34 cellular contexts compared by ENCODE assay signal in genomic region chr1:108140177-108140576, GRCh38.
"Had no signal": no experiment of that assay in that cellular context is flagged by ENCODE, and none has a peak within 500 bp of the region (broad histone marks: within the 10 kb centered on the region; RNA-seq: fewer than 3 reads in every experiment).

No MANE protein-coding gene starts in this region.

- H3K9me3 Mint-ChIP-seq: effector memory CD8-positive, alpha-beta T cell; neural crest cell; stimulated activated naive CD8-positive, alpha-beta T cell treated with anti-CD3 and anti-CD28 coated beads, Interleukin-15, amount 100 ng/mL, for 72 hours had no signal

- H3K36me3 ChIP-seq: colonic mucosa had no signal

- FAIRE-seq: endothelial cell of umbilical vein had no signal

- H3K27ac ChIP-seq: adrenal gland, body of pancreas, colonic mucosa, dorsolateral prefrontal cortex, left lung, lower lobe of right lung, right atrium auricular region, vagina had no signal

- H3K27me3 Mint-ChIP-seq: activated naive CD8-positive, alpha-beta T cell treated with anti-CD3 and anti-CD28 coated beads for 36 hours; effector memory CD8-positive, alpha-beta T cell; naive thymus-derived CD8-positive, alpha-beta T cell; stimulated activated memory B cell treated with anti-CD40 and anti-IgM and Interleukin-4, amounts not matched to agents 10 μg/mL and 1 μg/mL and 100 μg/mL, for 72 hours; stimulated activated naive CD8-positive, alpha-beta T cell treated with anti-CD3 and anti-CD28 coated beads, Interleukin-15, amount 100 ng/mL, for 72 hours; type B pancreatic cell had no signal

- H3K4me3 Mint-ChIP-seq: activated naive CD4-positive, alpha-beta T cell treated with anti-CD3 and anti-CD28 coated beads for 36 hours; activated naive CD8-positive, alpha-beta T cell treated with anti-CD3 and anti-CD28 coated beads for 36 hours; activated T-helper 1 cell treated with anti-CD3 and anti-CD28 coated beads, Interleukin-12 subunit alpha, Interleukin-12 subunit beta, Interleukin-2, Interleukin-4 antibody, amounts not matched to agents 30 ng/mL and 10 ng/mL and 1 ng/mL, durations not matched to agents 14 hours and 24 hours and 36 hours; effector memory CD8-positive, alpha-beta T cell; naive thymus-derived CD8-positive, alpha-beta T cell; neural crest cell; stimulated activated memory B cell treated with anti-CD40 and anti-IgM and Interleukin-4, amounts not matched to agents 10 μg/mL and 1 μg/mL and 100 μg/mL, for 72 hours; stimulated activated naive CD8-positive, alpha-beta T cell treated with anti-CD3 and anti-CD28 coated beads, Interleukin-15, amount 100 ng/mL, for 72 hours; type B pancreatic cell had no signal

- H3K4me1 ChIP-seq: body of pancreas, colonic mucosa, lower lobe of right lung, right atrium auricular region, vagina had no signal

- DNase-seq: activated CD4-positive, alpha-beta T cell treated with anti-CD3 and anti-CD28 coated beads for 4 hours; activated CD4-positive, alpha-beta T cell treated with anti-CD3 and anti-CD28 coated beads, Interleukin-2, amount 50 U/mL, for 4 hours; activated CD8-positive, alpha-beta memory T cell treated with anti-CD3 and anti-CD28 coated beads for 24 hours; activated effector memory CD4-positive, alpha-beta T cell treated with anti-CD3 and anti-CD28 coated beads, Interleukin-2, amount 50 U/mL, for 16 hours; activated naive CD4-positive, alpha-beta T cell treated with anti-CD3 and anti-CD28 coated beads for 36 hours; activated naive CD8-positive, alpha-beta T cell treated with anti-CD3 and anti-CD28 coated beads for 36 hours; activated T-cell treated with anti-CD3 and anti-CD28 coated beads, Interleukin-2, amount 50 U/mL, for 1 hour; adrenal gland; aorta; body of pancreas; colonic mucosa; dorsolateral prefrontal cortex; effector memory CD8-positive, alpha-beta T cell; heart left ventricle; kidney glomerular epithelial cell; left lung; lower lobe of right lung; mesenchymal stem cell; naive thymus-derived CD8-positive, alpha-beta T cell; nucleus accumbens; stimulated activated CD4-positive, alpha-beta T cell treated with anti-CD3 and anti-CD28 coated beads, Interleukin-1b, Interleukin-23, amount 100 ng/mL, for 48 hours; stimulated activated CD4-positive, alpha-beta T cell treated with anti-CD3 and anti-CD28 coated beads, Interleukin-4, amount 100 ng/mL, for 4 hours; stimulated activated CD8-positive, alpha-beta memory T cell treated with anti-CD3 and anti-CD28 coated beads, Interleukin-4, amount 100 ng/mL, for 48 hours; stimulated activated naive CD8-positive, alpha-beta T cell treated with anti-CD3 and anti-CD28 coated beads, Interleukin-15, amount 100 ng/mL, for 72 hours; substantia nigra; T-helper 1 cell had no signal

- H3K27ac Mint-ChIP-seq: activated naive CD4-positive, alpha-beta T cell treated with anti-CD3 and anti-CD28 coated beads for 36 hours; activated naive CD8-positive, alpha-beta T cell treated with anti-CD3 and anti-CD28 coated beads for 36 hours; activated T-helper 1 cell treated with anti-CD3 and anti-CD28 coated beads, Interleukin-12 subunit alpha, Interleukin-12 subunit beta, Interleukin-2, Interleukin-4 antibody, amounts not matched to agents 30 ng/mL and 10 ng/mL and 1 ng/mL, durations not matched to agents 14 hours and 24 hours and 36 hours; effector memory CD8-positive, alpha-beta T cell; stimulated activated memory B cell treated with anti-CD40 and anti-IgM and Interleukin-4, amounts not matched to agents 10 μg/mL and 1 μg/mL and 100 μg/mL, for 72 hours; stimulated activated naive CD8-positive, alpha-beta T cell treated with anti-CD3 and anti-CD28 coated beads, Interleukin-15, amount 100 ng/mL, for 72 hours; type B pancreatic cell had no signal

- H3K4me2 ChIP-seq: smooth muscle cell had no signal

- ATAC-seq: body of pancreas; effector memory CD8-positive, alpha-beta T cell; heart left ventricle; left lung; lower lobe of right lung; naive thymus-derived CD8-positive, alpha-beta T cell; stimulated activated memory B cell treated with anti-CD40 and anti-IgM and Interleukin-4, amounts not matched to agents 10 μg/mL and 1 μg/mL and 100 μg/mL, for 72 hours; stimulated activated naive CD8-positive, alpha-beta T cell treated with anti-CD3 and anti-CD28 coated beads, Interleukin-15, amount 100 ng/mL, for 72 hours had no signal

- H3K4me3 ChIP-seq: adrenal gland, body of pancreas, colonic mucosa, dorsolateral prefrontal cortex, heart left ventricle, left lung, lower lobe of right lung, right atrium auricular region, smooth muscle cell, vagina had no signal

- H3K4me1 Mint-ChIP-seq: activated naive CD8-positive, alpha-beta T cell treated with anti-CD3 and anti-CD28 coated beads for 36 hours; neural crest cell; stimulated activated naive CD8-positive, alpha-beta T cell treated with anti-CD3 and anti-CD28 coated beads, Interleukin-15, amount 100 ng/mL, for 72 hours had no signal

- H3K9me3 ChIP-seq: body of pancreas, colonic mucosa, left lung, lower lobe of right lung, right atrium auricular region, vagina had no signal

- H3K27me3 ChIP-seq: adrenal gland, body of pancreas, colonic mucosa, dorsolateral prefrontal cortex, heart left ventricle, left lung, right atrium auricular region, vagina had no signal
